Comparison of ENCODE assay signal across 1 cellular context in the genomic region with DNA sequence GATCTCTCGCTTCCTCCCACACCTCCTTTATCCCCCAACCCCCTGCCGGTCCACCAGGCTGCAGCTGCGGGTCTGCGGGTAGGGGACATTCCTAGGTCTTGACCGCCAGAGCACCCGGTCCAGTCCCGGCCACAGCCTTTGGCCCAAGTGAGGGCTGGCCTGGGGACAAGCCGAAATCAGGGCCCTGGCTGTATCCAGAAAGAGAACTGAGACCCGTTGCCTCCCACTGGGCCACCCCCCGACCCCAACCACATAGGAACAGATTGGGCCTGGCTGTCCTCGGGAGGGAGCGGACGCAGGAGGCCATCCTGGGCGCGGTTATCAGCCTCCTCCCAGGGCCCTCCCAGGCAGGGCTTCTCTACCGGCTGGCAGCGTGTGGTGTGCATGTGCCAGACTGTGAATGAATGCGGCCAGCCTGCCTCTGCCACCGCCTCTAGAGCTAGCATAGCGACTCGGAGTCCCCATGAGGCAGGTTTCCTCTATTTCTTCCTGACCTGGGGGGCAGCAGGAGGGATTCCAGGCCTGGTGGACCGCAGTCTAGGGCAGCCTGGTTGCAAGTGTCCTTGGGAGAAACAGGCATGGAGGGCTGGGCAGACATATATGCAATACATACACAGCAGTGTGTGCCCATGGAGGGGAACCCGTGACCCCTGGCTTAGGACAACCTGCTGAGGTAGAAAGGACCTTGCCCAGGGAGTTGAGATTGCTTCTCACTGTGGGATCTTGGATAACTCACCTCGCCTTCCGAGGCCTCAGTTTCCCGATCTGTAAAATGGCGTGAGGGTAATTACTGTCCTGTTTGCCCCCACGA.
TF ChIP-seq lines count a peak whose summit lies in the region.

No MANE protein-coding gene starts in this region.

TF ChIP-seq in IMR-90, 13 proteins besides CTCF, POLR2A, EP300 and RAD21 (continued from another document):
- TF ChIP-seq, protein P1, sequence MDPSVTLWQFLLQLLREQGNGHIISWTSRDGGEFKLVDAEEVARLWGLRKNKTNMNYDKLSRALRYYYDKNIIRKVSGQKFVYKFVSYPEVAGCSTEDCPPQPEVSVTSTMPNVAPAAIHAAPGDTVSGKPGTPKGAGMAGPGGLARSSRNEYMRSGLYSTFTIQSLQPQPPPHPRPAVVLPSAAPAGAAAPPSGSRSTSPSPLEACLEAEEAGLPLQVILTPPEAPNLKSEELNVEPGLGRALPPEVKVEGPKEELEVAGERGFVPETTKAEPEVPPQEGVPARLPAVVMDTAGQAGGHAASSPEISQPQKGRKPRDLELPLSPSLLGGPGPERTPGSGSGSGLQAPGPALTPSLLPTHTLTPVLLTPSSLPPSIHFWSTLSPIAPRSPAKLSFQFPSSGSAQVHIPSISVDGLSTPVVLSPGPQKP (IDR thresholded peaks at IDR 0.05; ENCODE audit: borderline replicate concordance, low read depth, low read length) = no peak
- TF ChIP-seq MAFK (IDR thresholded peaks at IDR 0.05; ENCODE audit: low read depth, low read length) (no peak), MAZ (IDR thresholded peaks at IDR 0.05; ENCODE audit: borderline replicate concordance, low read depth, low read length) (no peak), MXI1 (IDR thresholded peaks at IDR 0.05; ENCODE audit: borderline replicate concordance, low read depth, low read length) (no peak), RCOR1 (IDR thresholded peaks at IDR 0.05; ENCODE audit: insufficient replicate concordance, low read length) (no peak), RFX5 (IDR thresholded peaks at IDR 0.05; ENCODE audit: low read depth, low read length) (no peak)
TF ChIP-seq in IMR-90: peak in this region for 0.
